In genomic region chr1:2625748-2626147, GRCh38 we compare ENCODE assay signal across 1 cellular context.
TF ChIP-seq lines count a peak whose summit lies in the region.

No MANE protein-coding gene starts in this region.

TF ChIP-seq in K562, 482 proteins besides CTCF, POLR2A, EP300 and RAD21 (continued from another document):
- TF ChIP-seq SPI1 (IDR thresholded peaks at IDR 0.05; ENCODE audit: borderline replicate concordance, low read depth, low read length) (0 out of 2 replicates have a peak, but pooled peaks have one; percentile 22), CBFA2T3 (IDR thresholded peaks at IDR 0.05) (peak; percentile 62), ARID1B (IDR thresholded peaks at IDR 0.05) (peak; percentile 73), TFAP4 (CRISPR knock-in tag; IDR thresholded peaks at IDR 0.05; ENCODE audit: borderline replicate concordance) (0 out of 2 replicates have a peak, but pooled peaks have one; percentile 12), TAL1 (IDR thresholded peaks at IDR 0.05) (peak; percentile 54; the same call in 1 of the 2 replicates)
